In genomic region chr6:105034470-105034869, GRCh38 we compare ENCODE assay signal across 16 cellular contexts.
DNase-seq lines count a peak whose midpoint lies in the region; ATAC-seq and TF ChIP-seq lines count a peak whose summit lies in the region.
"Had no signal": no experiment of that assay in that cellular context is flagged by ENCODE, and none has a peak within 500 bp of the region (broad histone marks: within the 10 kb centered on the region; RNA-seq: fewer than 3 reads in every experiment).

No MANE protein-coding gene starts in this region.

- no peak overlapping the region for H3K23ac ChIP-seq in neuronal stem cell (ENCODE audit: low read depth, low read length, poor library complexity)

- H3K27me3 ChIP-seq in MM.1S (replicated peaks; ENCODE audit: insufficient read depth, low read length) (no peaks in the 10 kb centered on the region), neuronal stem cell (ENCODE audit: control insufficient read depth in 3 of 3, insufficient read depth in 3 of 3, low read depth in 1 of 3, low read length in 3 of 3) (no peaks in the 10 kb centered on the region)

- ATAC-seq in GM19351 (IDR thresholded peaks at IDR 0.05; ENCODE audit: unreplicated experiment), result peak; percentile 53
- ATAC-seq in WTC11, result no peak
- ATAC-seq in GM19397 (IDR thresholded peaks at IDR 0.05; ENCODE audit: unreplicated experiment), result no peak
- ATAC-seq: Right ventricle myocardium inferior had no signal

- H3K27ac Mint-ChIP-seq in WTC11, result peak overlapping the region; percentile 71
- H3K27ac Mint-ChIP-seq: IgD-negative memory B cell had no signal

- no peak overlapping the region for H2BK15ac ChIP-seq in neuronal stem cell (ENCODE audit: low read length)

- no peak overlapping the region for H3K27ac ChIP-seq in MM.1S (ENCODE audit: low read length)
- H3K27ac ChIP-seq in neuronal stem cell (replicated peaks; ENCODE audit: low read length), result peak overlapping the region; percentile 66
- H3K27ac ChIP-seq: C4-2B had no signal

- no peaks in the 10 kb centered on the region for H3K79me2 ChIP-seq in MM.1S (ENCODE audit: low read length)

- H2BK5ac ChIP-seq in neuronal stem cell (ENCODE audit: low read length), result no peak overlapping the region

- H3K4me3 Mint-ChIP-seq in WTC11, result no peak overlapping the region
- H3K4me3 Mint-ChIP-seq: IgD-negative memory B cell had no signal

- H3K27me3 Mint-ChIP-seq in WTC11 (ENCODE audit: low read depth), result no peaks in the 10 kb centered on the region

- no peak for DNase-seq in MM.1S
- no peak for DNase-seq in WTC11 (ENCODE audit: low spot score)
- DNase-seq in neuronal stem cell (ENCODE audit: low spot score), result no peak
- DNase-seq in activated gamma-delta T cell treated with Interleukin-2 at 50 U/mL for 16 hours, result no peak
- DNase-seq in LoVo (ENCODE audit: low spot score), result no peak
- DNase-seq in kidney tubule cell (ENCODE audit: low spot score), result no peak
- DNase-seq: AML-193, NCI-H1105, NCI-H2081 treated with DMSO at 0.1 percent for 48 hours, NCI-H446 treated with DMSO at 0.1 percent for 48 hours had no signal

- CTCF ChIA-PET in WTC11 (lab: Charles Lee), result no interaction called here

- H3K4me2 ChIP-seq in MM.1S (ENCODE audit: low read depth, low read length) (peak overlapping the region; percentile 27), neuronal stem cell (ENCODE audit: insufficient read depth, low read length, poor library complexity, severe bottlenecking) (no peak overlapping the region)

- H2AFZ ChIP-seq in MM.1S (ENCODE audit: low read length) (no peak overlapping the region), neuronal stem cell (ENCODE audit: low read length) (no peak overlapping the region)

- H3K4me1 ChIP-seq in MM.1S (ENCODE audit: low read length) (peaks cover 7% of the 10 kb centered on the region; the same call in 1 of the 2 replicates), neuronal stem cell (ENCODE audit: control insufficient read depth in 2 of 2, insufficient read depth in 1 of 2, low read depth in 1 of 2, low read length in 2 of 2) (peaks cover 7 to 35% of the 10 kb centered on the region in 2 donors)

- no peak overlapping the region for H2BK120ac ChIP-seq in neuronal stem cell (ENCODE audit: low read depth, low read length)

- POLR2A ChIA-PET in WTC11 (lab: Charles Lee), result interaction anchor here (1.0 kb wide), 1 partner anchor 49 kb away, joined by 4 read pairs; no protein-coding TSS in a partner anchor

- H2AK5ac ChIP-seq in neuronal stem cell (ENCODE audit: low read depth, low read length), result no peak overlapping the region

- no peak overlapping the region for H3K14ac ChIP-seq in neuronal stem cell (ENCODE audit: low read length)

- H3K9ac ChIP-seq in MM.1S (ENCODE audit: low read length) (no peak overlapping the region), neuronal stem cell (ENCODE audit: low read depth, low read length, poor library complexity) (no peak overlapping the region)

- no peak overlapping the region for H3K4ac ChIP-seq in neuronal stem cell (ENCODE audit: low read length)

- no peak overlapping the region for H2BK12ac ChIP-seq in neuronal stem cell (ENCODE audit: low read length)

- no peak overlapping the region for H4K8ac ChIP-seq in neuronal stem cell (ENCODE audit: low read depth, low read length)

- TF ChIP-seq CTCF in MM.1S (IDR thresholded peaks at IDR 0.05; ENCODE audit: low read length), result no peak
- TF ChIP-seq CTCF in WTC11 (IDR thresholded peaks at IDR 0.05), result no peak

- H3K36me3 Mint-ChIP-seq in WTC11, result peaks cover 5% of the 10 kb centered on the region
- H3K36me3 Mint-ChIP-seq: IgD-negative memory B cell had no signal

- H3K4me1 Mint-ChIP-seq in WTC11, result peaks cover 38% of the 10 kb centered on the region
- H3K4me1 Mint-ChIP-seq: IgD-negative memory B cell had no signal

- no peak overlapping the region for H4K91ac ChIP-seq in neuronal stem cell (ENCODE audit: low read depth, low read length, poor library complexity)

- no peak overlapping the region for H3K18ac ChIP-seq in neuronal stem cell (ENCODE audit: low read length)

- no peaks in the 10 kb centered on the region for H4K20me1 ChIP-seq in MM.1S (ENCODE audit: insufficient read depth, low read length)

- H3K36me3 ChIP-seq in MM.1S (replicated peaks; ENCODE audit: insufficient read depth, low read length) (no peaks in the 10 kb centered on the region), neuronal stem cell (replicated peaks in 1 of 2; ENCODE audit: control insufficient read depth in 2 of 2, insufficient read depth in 2 of 2, low read length in 2 of 2) (peaks cover 0 to 33% of the 10 kb centered on the region in 2 donors)
- H3K36me3 ChIP-seq: HAP-1 had no signal

- peaks cover 2% of the 10 kb centered on the region for H3K79me1 ChIP-seq in neuronal stem cell (ENCODE audit: low read depth, low read length)

- H3K9me3 Mint-ChIP-seq in WTC11, result no peaks in the 10 kb centered on the region; the same call in 1 of the 2 replicates
- H3K9me3 Mint-ChIP-seq: IgD-negative memory B cell had no signal

- H3K9me2 ChIP-seq in MM.1S (replicated peaks; ENCODE audit: insufficient read depth, low read length), result no peaks in the 10 kb centered on the region

- no peaks in the 10 kb centered on the region for H3F3A ChIP-seq in MM.1S (ENCODE audit: insufficient read depth, low read length)

- H3K4me3 ChIP-seq in MM.1S (ENCODE audit: low read length) (no peak overlapping the region), neuronal stem cell (ENCODE audit: low read length in 2 of 2) (no peak overlapping the region)
- H3K4me3 ChIP-seq: HAP-1 had no signal

- no CpG with 5 or more reads among the region's 1 CpG for WGBS in neuronal stem cell (ENCODE audit: extremely low coverage in 2 of 2, insufficient read length in 2 of 2, insufficient replicate concordance in 1 of 2), 2 donors

- no peaks in the 10 kb centered on the region for H3K9me3 ChIP-seq in MM.1S (replicated peaks; ENCODE audit: insufficient read depth, low read length)
- no peaks in the 10 kb centered on the region for H3K9me3 ChIP-seq in neuronal stem cell (replicated peaks in 1 of 2; ENCODE audit: control insufficient read depth in 2 of 2, insufficient read depth in 1 of 2, low read depth in 1 of 2, low read length in 2 of 2)
- H3K9me3 ChIP-seq: HAP-1 had no signal

TF ChIP-seq in WTC11, 78 proteins besides CTCF, POLR2A, EP300 and RAD21 (continues in another document):
- TF ChIP-seq PRDM15 (CRISPR knock-in tag; IDR thresholded peaks at IDR 0.05) (no peak), NR2C2 (CRISPR knock-in tag; IDR thresholded peaks at IDR 0.05) (no peak), ZNF281 (CRISPR knock-in tag; IDR thresholded peaks at IDR 0.05) (no peak)
